ENCODE assay signal across 13 cellular contexts in genomic region chr10:63722537-63722936, GRCh38.
DNase-seq lines count a peak whose midpoint lies in the region; ATAC-seq and TF ChIP-seq lines count a peak whose summit lies in the region.
"Had no signal": no experiment of that assay in that cellular context is flagged by ENCODE, and none has a peak within 500 bp of the region (broad histone marks: within the 10 kb centered on the region; RNA-seq: fewer than 3 reads in every experiment).

No MANE protein-coding gene starts in this region.

- H3K27ac ChIP-seq in mesodermal cell (ENCODE audit: low read depth, low read length, severe bottlenecking) = peak overlapping the region; percentile 83
- peak overlapping the region in 3 of 4 donors; percentile 55 to 81 (median 79) for H3K27ac ChIP-seq in tibial nerve
- H3K27ac ChIP-seq: 22Rv1 had no signal

- H3K4me1 ChIP-seq in mesodermal cell (ENCODE audit: control insufficient read depth, insufficient read depth, low read length, poor library complexity, severe bottlenecking) = peaks cover 30% of the 10 kb centered on the region
- H3K4me1 ChIP-seq in tibial nerve = peaks cover 0 to 25% (median 2%) of the 10 kb centered on the region in 4 donors

- no peak overlapping the region for H3K4me3 Mint-ChIP-seq in endothelial cell (ENCODE audit: unreplicated experiment)

- WGBS in mesodermal cell (ENCODE audit: insufficient coverage in 2 of 2), 2 experiments = 56 to 80% methylated on average over 3 to 4 of the region's 5 CpGs
- 34 to 63% methylated on average over 5 of the region's 5 CpGs for WGBS in tibial nerve, 2 donors

- peak in 1 of 2 donors; percentile 63 for TF ChIP-seq EP300 in tibial nerve (IDR thresholded peaks at IDR 0.05)

- H3K9me3 ChIP-seq in mesodermal cell (ENCODE audit: control insufficient read depth, low read length) (no peaks in the 10 kb centered on the region), tibial nerve (no peaks in the 10 kb centered on the region)

- H3K4me1 Mint-ChIP-seq in endothelial cell (ENCODE audit: unreplicated experiment) = peaks cover 42% of the 10 kb centered on the region

- H3K27ac Mint-ChIP-seq in endothelial cell (ENCODE audit: unreplicated experiment) = peak overlapping the region; percentile 49

- DNase-seq in DMS53 (lab: John Stamatoyannopoulos, UW) = peak; percentile 41
- DNase-seq in DMS53 treated with DMSO at 0.1 percent for 48 hours (lab: John Stamatoyannopoulos, UW; ENCODE audit: unreplicated experiment) = no peak
- DNase-seq in endothelial cell (ENCODE audit: low spot score) = peak; percentile 18
- DNase-seq in tibial nerve (ENCODE audit: low spot score in 2 of 2) = no peak
- no peak for DNase-seq in ecto neural progenitor cell (ENCODE audit: low spot score)
- DNase-seq in NCI-H2029 treated with DMSO at 0.1 percent for 48 hours (lab: John Stamatoyannopoulos, UW) = no peak
- DNase-seq: effector memory CD4-positive, alpha-beta T cell; left colon; NCI-H1694 had no signal

- H3K9me3 Mint-ChIP-seq in endothelial cell (ENCODE audit: unreplicated experiment) = no peaks in the 10 kb centered on the region

- H3K36me3 Mint-ChIP-seq in endothelial cell (ENCODE audit: low read depth, unreplicated experiment) = no peaks in the 10 kb centered on the region

- ATAC-seq in HG02840 (IDR thresholded peaks at IDR 0.05; ENCODE audit: low FRiP score, unreplicated experiment) = no peak
- ATAC-seq: left colon had no signal

- H3K36me3 ChIP-seq in mesodermal cell (ENCODE audit: control insufficient read depth, insufficient read depth, low read length) (no peaks in the 10 kb centered on the region), tibial nerve (no peaks in the 10 kb centered on the region)

- no peaks in the 10 kb centered on the region for H3K27me3 ChIP-seq in tibial nerve

- TF ChIP-seq POLR2A in tibial nerve (IDR thresholded peaks at IDR 0.05) = no peak

- peaks cover 4% of the 10 kb centered on the region for H3K27me3 Mint-ChIP-seq in endothelial cell (ENCODE audit: unreplicated experiment)

- TF ChIP-seq CTCF in endothelial cell (IDR thresholded peaks at IDR 0.05; ENCODE audit: unreplicated experiment) (no peak), tibial nerve (IDR thresholded peaks at IDR 0.05) (no peak)

- H3K4me3 ChIP-seq in mesodermal cell (ENCODE audit: extremely low read depth, insufficient read depth, low read length, poor library complexity, severe bottlenecking) = no peak overlapping the region
- H3K4me3 ChIP-seq in tibial nerve = no peak overlapping the region
- H3K4me3 ChIP-seq: skin epidermis had no signal

Comparison
In these comparisons a context has a peak if more than half of its experiments do, and no peak if none do; other contexts are left out.
1. DNase-seq: peak in DMS53 (single experiment) and endothelial cell (single experiment); none in DMS53 treated with DMSO at 0.1 percent for 48 hours (single experiment), tibial nerve (0 of 2), ecto neural progenitor cell (single experiment) and NCI-H2029 treated with DMSO at 0.1 percent for 48 hours (single experiment).